In genomic region chr11:83521647-83522596, GRCh38 we compare ENCODE assay signal across 10 cellular contexts.
DNase-seq lines count a peak whose midpoint lies in the region; ATAC-seq, FAIRE-seq and TF ChIP-seq lines count a peak whose summit lies in the region.
"Had no signal": no experiment of that assay in that cellular context is flagged by ENCODE, and none has a peak within 500 bp of the region (broad histone marks: within the 10 kb centered on the region; RNA-seq: fewer than 3 reads in every experiment).

No MANE protein-coding gene starts in this region.

- POLR2A ChIA-PET in Panc1 (lab: Charles Lee): no interaction called here

- BruUV-seq in Panc1 (replicated peaks; lab: Mats Ljungman, UMichigan): no TSS peak

- H3K36me3 ChIP-seq in Panc1 (ENCODE audit: control insufficient read depth, insufficient read depth, low read length): no peaks in the 10 kb centered on the region
- H3K36me3 ChIP-seq: thoracic aorta had no signal

- peak; percentile 45 for ATAC-seq in HG03175 (IDR thresholded peaks at IDR 0.05; ENCODE audit: unreplicated experiment)
- ATAC-seq in Panc1: peak; percentile 65; the same call in 1 of the 2 replicates

- peaks cover 5% of the 10 kb centered on the region for H3K27me3 ChIP-seq in Panc1 (ENCODE audit: control insufficient read depth, insufficient read depth, low read length)

- FAIRE-seq in frontal cortex (lab: Jason Lieb, UNC): no peak

- TF ChIP-seq CTCF in Panc1 (IDR thresholded peaks at IDR 0.05): peak; percentile 43

- peak; percentile 4 for DNase-seq in COLO668 (lab: John Stamatoyannopoulos, UW; ENCODE audit: unreplicated experiment)
- no peak for DNase-seq in Panc1 (ENCODE audit: low read depth, low spot score)
- DNase-seq in iPS-NIHi7 (ENCODE audit: extremely low spot score): peak; percentile 79
- no peak for DNase-seq in SHP77 treated with DMSO at 0.1 percent for 48 hours (lab: John Stamatoyannopoulos, UW)
- DNase-seq in stimulated activated CD4-positive, alpha-beta T cell treated with anti-CD3 and anti-CD28 coated beads, Interleukin-12 subunit alpha, Interleukin-12 subunit beta, amount 100 ng/mL, for 4 hours: no peak
- DNase-seq in frontal cortex (ENCODE audit: low spot score in 2 of 2): no peak
- DNase-seq in activated CD8-positive, alpha-beta memory T cell treated with anti-CD3 and anti-CD28 coated beads for 24 hours: no peak
- DNase-seq: retina had no signal

- no peaks in the 10 kb centered on the region for H3K4me1 ChIP-seq in Panc1 (ENCODE audit: control insufficient read depth, insufficient read depth, low read length)

- intact Hi-C loops in Panc1 (cut with micrococcal nuclease; ENCODE audit: unreplicated experiment): loop anchor here (10.0 kb wide), 1 partner anchor 227 kb away; no protein-coding TSS in a partner anchor

- no peak overlapping the region for H3K27ac ChIP-seq in Panc1 (ENCODE audit: low read length)
- H3K27ac ChIP-seq: thoracic aorta had no signal

- CTCF ChIA-PET in Panc1 (lab: Charles Lee): no interaction called here

- H3K9me3 ChIP-seq in Panc1 (ENCODE audit: control insufficient read depth, insufficient read depth, low read depth, low read length): no peaks in the 10 kb centered on the region
- H3K9me3 ChIP-seq: thoracic aorta had no signal

- in situ Hi-C loops in Panc1 (cut with HindIII; ENCODE audit: low pct_unique_long_range_greater_than_20kb, low sequenced_read_pairs): no loop called here

- no peak overlapping the region for H3K4me3 ChIP-seq in Panc1 (ENCODE audit: low read depth in 2 of 2, low read length in 2 of 2)
- H3K4me3 ChIP-seq: thoracic aorta had no signal

Comparison
In these comparisons a context has a peak if more than half of its experiments do, and no peak if none do; other contexts are left out.
1. DNase-seq: peak in COLO668 (single experiment) and iPS-NIHi7 (single experiment); none in Panc1 (single experiment), SHP77 treated with DMSO at 0.1 percent for 48 hours (single experiment), stimulated activated CD4-positive, alpha-beta T cell treated with anti-CD3 and anti-CD28 coated beads, Interleukin-12 subunit alpha, Interleukin-12 subunit beta, amount 100 ng/mL, for 4 hours (single experiment), frontal cortex (0 of 2) and activated CD8-positive, alpha-beta memory T cell treated with anti-CD3 and anti-CD28 coated beads for 24 hours (single experiment).